ENCODE assay signal across 16 cellular contexts in the genomic region with DNA sequence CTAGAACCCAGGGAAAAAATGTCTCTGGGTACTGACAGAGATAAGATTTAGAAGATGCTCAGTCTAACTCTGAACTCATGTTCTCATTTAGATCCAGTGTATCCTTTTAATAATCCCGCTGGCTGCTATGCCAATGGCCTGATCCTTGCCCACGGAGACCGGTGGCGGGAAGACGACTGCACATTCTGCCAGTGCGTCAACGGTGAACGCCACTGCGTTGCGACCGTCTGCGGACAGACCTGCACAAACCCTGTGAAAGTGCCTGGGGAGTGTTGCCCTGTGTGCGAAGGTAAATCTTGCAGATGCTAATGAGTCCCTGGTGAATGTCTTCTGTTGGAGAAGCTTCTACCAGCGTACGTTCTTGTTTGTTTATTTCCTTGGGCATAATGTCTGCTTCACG.
"Had no signal": no experiment of that assay in that cellular context is flagged by ENCODE, and none has a peak within 500 bp of the region (broad histone marks: within the 10 kb centered on the region; RNA-seq: fewer than 3 reads in every experiment).

No MANE protein-coding gene starts in this region.

- H3K4me1 Mint-ChIP-seq: activated naive CD4-positive, alpha-beta T cell treated with anti-CD3 and anti-CD28 coated beads, Interleukin-2, amount 10 ng/mL, durations not matched to agents 7 days and 5 days; central memory CD8-positive, alpha-beta T cell; immature natural killer cell; stimulated activated naive CD8-positive, alpha-beta T cell treated with anti-CD3 and anti-CD28 coated beads, Interleukin-15, amount 100 ng/mL, for 72 hours had no signal

- H3K4me3 ChIP-seq: lower lobe of right lung, mucosa of descending colon, prostate gland, right lobe of liver, testis had no signal

- ATAC-seq: lower lobe of right lung; mucosa of descending colon; natural killer cell treated with Interleukin-12 subunit alpha and Interleukin-12 subunit beta and Interleukin-15 and Interleukin-18, amount 100 ng/mL, for 72 hours; right lobe of liver; stimulated activated naive CD8-positive, alpha-beta T cell treated with anti-CD3 and anti-CD28 coated beads, Interleukin-15, amount 100 ng/mL, for 72 hours had no signal

- H3K4me1 ChIP-seq: prostate gland, right lobe of liver, testis had no signal

- H3K27me3 Mint-ChIP-seq: activated CD4-positive, alpha-beta T cell treated with anti-CD3 and anti-CD28 coated beads, Interleukin-2, amount 10 ng/mL, durations not matched to agents 24 days and 14 days; central memory CD8-positive, alpha-beta T cell; natural killer cell treated with Interleukin-12 subunit alpha and Interleukin-12 subunit beta and Interleukin-15 and Interleukin-18, amount 100 ng/mL, for 72 hours; stimulated activated naive CD8-positive, alpha-beta T cell treated with anti-CD3 and anti-CD28 coated beads, Interleukin-15, amount 100 ng/mL, for 72 hours had no signal

- H3K36me3 ChIP-seq: right lobe of liver, WERI-Rb-1 had no signal

- H3K27me3 ChIP-seq: right lobe of liver, testis had no signal

- H3K9me3 ChIP-seq: prostate gland, testis had no signal

- H3K27ac Mint-ChIP-seq: activated CD4-positive, alpha-beta T cell treated with anti-CD3 and anti-CD28 coated beads, Interleukin-2, amount 10 ng/mL, durations not matched to agents 24 days and 14 days; activated naive CD4-positive, alpha-beta T cell treated with anti-CD3 and anti-CD28 coated beads, Interleukin-2, amount 10 ng/mL, durations not matched to agents 7 days and 5 days; activated T-helper 1 cell treated with anti-CD3 and anti-CD28 coated beads, Interleukin-12 subunit alpha, Interleukin-12 subunit beta, Interleukin-2, Interleukin-4 antibody, amounts not matched to agents 30 ng/mL and 10 ng/mL and 1 ng/mL, durations not matched to agents 14 hours and 24 hours and 36 hours; immature natural killer cell; natural killer cell treated with Interleukin-12 subunit alpha and Interleukin-12 subunit beta and Interleukin-15 and Interleukin-18, amount 100 ng/mL, for 72 hours; stimulated activated naive CD8-positive, alpha-beta T cell treated with anti-CD3 and anti-CD28 coated beads, Interleukin-15, amount 100 ng/mL, for 72 hours had no signal

- H3K36me3 Mint-ChIP-seq: activated naive CD4-positive, alpha-beta T cell treated with anti-CD3 and anti-CD28 coated beads, Interleukin-2, amount 10 ng/mL, durations not matched to agents 7 days and 5 days had no signal

- H3K27ac ChIP-seq: lower lobe of right lung, prostate gland, testis, WERI-Rb-1 had no signal

- DNase-seq: activated naive CD4-positive, alpha-beta T cell treated with anti-CD3 and anti-CD28 coated beads, Interleukin-2, amount 10 ng/mL, durations not matched to agents 7 days and 5 days; dermis blood vessel endothelial cell; immature natural killer cell; lower lobe of right lung; mucosa of descending colon; nucleus accumbens; right lobe of liver; stimulated activated CD4-positive, alpha-beta T cell treated with anti-CD3 and anti-CD28 coated beads, Interleukin-4, amount 100 ng/mL, for 1 hour; stimulated activated naive CD8-positive, alpha-beta T cell treated with anti-CD3 and anti-CD28 coated beads, Interleukin-15, amount 100 ng/mL, for 72 hours; testis; WERI-Rb-1 had no signal

- H3K4me3 Mint-ChIP-seq: activated CD4-positive, alpha-beta T cell treated with anti-CD3 and anti-CD28 coated beads, Interleukin-2, amount 10 ng/mL, durations not matched to agents 24 days and 14 days; activated naive CD4-positive, alpha-beta T cell treated with anti-CD3 and anti-CD28 coated beads, Interleukin-2, amount 10 ng/mL, durations not matched to agents 7 days and 5 days; activated T-helper 1 cell treated with anti-CD3 and anti-CD28 coated beads, Interleukin-12 subunit alpha, Interleukin-12 subunit beta, Interleukin-2, Interleukin-4 antibody, amounts not matched to agents 30 ng/mL and 10 ng/mL and 1 ng/mL, durations not matched to agents 14 hours and 24 hours and 36 hours; central memory CD8-positive, alpha-beta T cell; immature natural killer cell; natural killer cell treated with Interleukin-12 subunit alpha and Interleukin-12 subunit beta and Interleukin-15 and Interleukin-18, amount 100 ng/mL, for 72 hours; stimulated activated naive CD8-positive, alpha-beta T cell treated with anti-CD3 and anti-CD28 coated beads, Interleukin-15, amount 100 ng/mL, for 72 hours had no signal
